ENCODE assay signal across 19 cellular contexts in genomic region chr12:130220361-130220760, GRCh38. TPM values are rescaled to one million over a fixed set of nuclear protein-coding genes. Genes with fewer than 3 reads are reported as not detected.
A peak's percentile ranks its signal among the peaks of the same experiment; 100 is the strongest.
DNase-seq lines count a peak whose midpoint lies in the region; ATAC-seq and TF ChIP-seq lines count a peak whose summit lies in the region.
"Had no signal": no experiment of that assay in that cellular context is flagged by ENCODE, and none has a peak within 500 bp of the region (broad histone marks: within the 10 kb centered on the region; RNA-seq: fewer than 3 reads in every experiment).

No MANE protein-coding gene starts in this region.

- no peaks in the 10 kb centered on the region for H4K20me1 ChIP-seq in neural progenitor cell (ENCODE audit: low read depth)
- H4K20me1 ChIP-seq: BLaER1 had no signal

- H3F3A ChIP-seq in neural progenitor cell (ENCODE audit: low read depth) = peaks cover 11% of the 10 kb centered on the region

- H3K4me1 ChIP-seq in iPS-15b (ENCODE audit: control insufficient read depth, insufficient read depth, low read length) = peaks cover 18% of the 10 kb centered on the region
- H3K4me1 ChIP-seq in neural progenitor cell = peaks cover 23% of the 10 kb centered on the region
- H3K4me1 ChIP-seq: BLaER1, Caco-2 had no signal

- H3K4me1 Mint-ChIP-seq in WTC11 (peaks cover 30% of the 10 kb centered on the region), neural progenitor cell (peaks cover 45% of the 10 kb centered on the region)
- H3K4me1 Mint-ChIP-seq: CD8-positive, alpha-beta memory T cell had no signal

- ATAC-seq in WTC11 = no peak
- ATAC-seq in GM19395 (IDR thresholded peaks at IDR 0.05; ENCODE audit: unreplicated experiment) = no peak
- ATAC-seq in GM19397 (IDR thresholded peaks at IDR 0.05; ENCODE audit: unreplicated experiment) = no peak

- H3K27me3 Mint-ChIP-seq in WTC11 (ENCODE audit: low read depth) (peaks cover 52% of the 10 kb centered on the region), neural progenitor cell (ENCODE audit: insufficient read depth, low read depth) (peaks cover 20% of the 10 kb centered on the region)

- DNase-seq in H7 = peak; percentile 73
- DNase-seq in WTC11 (ENCODE audit: low spot score) = no peak
- DNase-seq in neural progenitor cell (ENCODE audit: low spot score) = peak; percentile 35
- no peak for DNase-seq in hypothalamus (lab: John Stamatoyannopoulos, UW)
- DNase-seq: 8988T; AML-193; Caco-2; CD8-positive, alpha-beta memory T cell; DND-41; GDM1; GM23248; HCEC 1CT; HFFc6; IMR-90 had no signal

- H3K36me3 ChIP-seq in H7 (replicated peaks; ENCODE audit: control insufficient read depth, insufficient read depth, low read length) (no peaks in the 10 kb centered on the region), iPS-15b (ENCODE audit: control insufficient read depth, insufficient read depth, low read length) (no peaks in the 10 kb centered on the region), neural progenitor cell (no peaks in the 10 kb centered on the region)
- H3K36me3 ChIP-seq: BLaER1 had no signal

- TF ChIP-seq CTCF in WTC11 (IDR thresholded peaks at IDR 0.05) (no peak), neural progenitor cell (IDR thresholded peaks at IDR 0.05) (no peak)

- H3K4me3 Mint-ChIP-seq in WTC11 (peak overlapping the region; percentile 12; the same call in 1 of the 2 replicates), neural progenitor cell (peak overlapping the region; percentile 76)
- H3K4me3 Mint-ChIP-seq: CD8-positive, alpha-beta memory T cell; HFFc6 had no signal

- no peaks in the 10 kb centered on the region for H3K79me2 ChIP-seq in neural progenitor cell (ENCODE audit: low read depth)

- no peak overlapping the region for H3K4me3 ChIP-seq in H7 (ENCODE audit: insufficient read depth, low read depth, low read length)
- peak overlapping the region; percentile 24 for H3K4me3 ChIP-seq in iPS-15b (ENCODE audit: low read depth, low read length)
- no peak overlapping the region for H3K4me3 ChIP-seq in neural progenitor cell
- H3K4me3 ChIP-seq: BLaER1, GM23248 had no signal

- CTCF ChIA-PET in WTC11 (lab: Charles Lee) = no interaction called here

- peak overlapping the region; percentile 53 for H3K4me2 ChIP-seq in neural progenitor cell
- H3K4me2 ChIP-seq: BLaER1 had no signal

- H3K27ac ChIP-seq in neural progenitor cell = no peak overlapping the region
- H3K27ac ChIP-seq: BLaER1, GM23248, HL-60 had no signal

- H3K27me3 ChIP-seq in H7 (ENCODE audit: control insufficient read depth, insufficient read depth, low read length) (peaks cover 39% of the 10 kb centered on the region), iPS-15b (ENCODE audit: control insufficient read depth, insufficient read depth, low read length) (peaks cover 61% of the 10 kb centered on the region), neural progenitor cell (peaks cover 98% of the 10 kb centered on the region)
- H3K27me3 ChIP-seq: BLaER1 had no signal

- H2AFZ ChIP-seq in neural progenitor cell (replicated peaks) = no peak overlapping the region
- H2AFZ ChIP-seq: GM23248 had no signal

- H3K36me3 Mint-ChIP-seq in WTC11 (peaks cover 51% of the 10 kb centered on the region), neural progenitor cell (no peaks in the 10 kb centered on the region)

- POLR2A ChIA-PET in WTC11 (lab: Charles Lee) = no interaction called here

- no peak overlapping the region for H3K27ac Mint-ChIP-seq in WTC11
- H3K27ac Mint-ChIP-seq in neural progenitor cell = peak overlapping the region; percentile 44
- H3K27ac Mint-ChIP-seq: CD8-positive, alpha-beta memory T cell; HFFc6 had no signal

- H3K9ac ChIP-seq in iPS-15b (ENCODE audit: low read depth, low read length) (no peak overlapping the region), neural progenitor cell (no peak overlapping the region)
- H3K9ac ChIP-seq: BLaER1, GM23248 had no signal

- H3K9me3 ChIP-seq in iPS-15b (ENCODE audit: control insufficient read depth, insufficient read depth, low read length) = no peaks in the 10 kb centered on the region
- no peaks in the 10 kb centered on the region for H3K9me3 ChIP-seq in neural progenitor cell (ENCODE audit: low read depth)
- H3K9me3 ChIP-seq: BLaER1, Caco-2 had no signal

- peaks cover 61% of the 10 kb centered on the region for H3K9me3 Mint-ChIP-seq in WTC11
- H3K9me3 Mint-ChIP-seq in neural progenitor cell = peaks cover 24% of the 10 kb centered on the region

TF ChIP-seq in WTC11, 78 proteins besides CTCF, POLR2A, EP300 and RAD21 (continues in another document):
- TF ChIP-seq ZNF263 (CRISPR knock-in tag; IDR thresholded peaks at IDR 0.05; ENCODE audit: low read depth) = no peak
- no peak for TF ChIP-seq HMGXB4 (CRISPR knock-in tag; IDR thresholded peaks at IDR 0.05)
- TF ChIP-seq PRDM15 (CRISPR knock-in tag; IDR thresholded peaks at IDR 0.05) = no peak
- TF ChIP-seq GABPB1 (CRISPR knock-in tag; IDR thresholded peaks at IDR 0.05) = no peak
- no peak for TF ChIP-seq ZNF232 (CRISPR knock-in tag; IDR thresholded peaks at IDR 0.05)
- TF ChIP-seq TEAD4 (CRISPR knock-in tag; IDR thresholded peaks at IDR 0.05) = no peak
- TF ChIP-seq ATF2 (CRISPR knock-in tag; IDR thresholded peaks at IDR 0.05; ENCODE audit: borderline replicate concordance, low read depth) = no peak
- TF ChIP-seq PRRX2 (CRISPR knock-in tag; IDR thresholded peaks at IDR 0.05) = no peak
- no peak for TF ChIP-seq MLX (CRISPR knock-in tag; IDR thresholded peaks at IDR 0.05)
- TF ChIP-seq JAZF1 (CRISPR knock-in tag; IDR thresholded peaks at IDR 0.05) = no peak
- no peak for TF ChIP-seq RORB (CRISPR knock-in tag; IDR thresholded peaks at IDR 0.05)
- no peak for TF ChIP-seq FOXP1 (CRISPR knock-in tag; IDR thresholded peaks at IDR 0.05; ENCODE audit: borderline replicate concordance)
- TF ChIP-seq EMX1 (CRISPR knock-in tag; IDR thresholded peaks at IDR 0.05) = no peak

RNA-seq across cellular contexts. Expression of gene FZD10, which starts 58.1 kb away (rescaled TPM):
- 14.1 and 20.2 TPM in 2 replicates for total RNA-seq in H7 (2014; rRNA removed; shearing (Covaris generic))
- total RNA-seq in WTC11 (2021) (0.87 to 1.1 TPM (median 0.92 TPM) in 3 replicates), neural progenitor cell (ENCODE audit: low replicate concordance) (0.11 and 0.81 TPM in 2 replicates)
- total RNA-seq: CD8-positive, alpha-beta memory T cell; GM23248; HFFc6; IMR-90 had no signal

Comparison
In these comparisons a context has a peak if more than half of its experiments do, and no peak if none do; other contexts are left out.
1. DNase-seq: peak in H7 (single experiment) and neural progenitor cell (single experiment); none in WTC11 (single experiment) and hypothalamus (0 of 51).